In the genomic region with DNA sequence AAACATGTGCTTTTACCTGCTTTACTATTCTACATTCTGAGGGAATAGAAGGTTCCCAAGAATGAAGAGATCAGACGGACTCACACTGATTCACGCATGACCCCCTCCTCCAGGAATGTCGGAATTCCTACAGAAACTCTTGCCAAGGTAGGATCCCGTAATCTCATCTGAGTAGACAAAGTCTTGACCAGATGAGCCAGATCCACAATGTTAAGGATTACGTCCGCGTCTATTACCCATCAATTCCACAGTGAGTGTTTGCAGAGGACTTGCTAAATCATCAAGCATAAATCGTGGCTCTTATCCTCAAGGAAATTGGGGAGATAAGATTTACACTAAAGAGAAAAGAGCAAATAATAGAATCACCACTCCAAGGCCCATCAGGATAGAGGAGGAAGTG, we compare ENCODE assay signal across 1 cellular context.
TF ChIP-seq lines count a peak whose summit lies in the region.

No MANE protein-coding gene starts in this region.

TF ChIP-seq in GM23338, 12 proteins besides CTCF, POLR2A, EP300 and RAD21 (continued from another document):
- TF ChIP-seq, protein P1, sequence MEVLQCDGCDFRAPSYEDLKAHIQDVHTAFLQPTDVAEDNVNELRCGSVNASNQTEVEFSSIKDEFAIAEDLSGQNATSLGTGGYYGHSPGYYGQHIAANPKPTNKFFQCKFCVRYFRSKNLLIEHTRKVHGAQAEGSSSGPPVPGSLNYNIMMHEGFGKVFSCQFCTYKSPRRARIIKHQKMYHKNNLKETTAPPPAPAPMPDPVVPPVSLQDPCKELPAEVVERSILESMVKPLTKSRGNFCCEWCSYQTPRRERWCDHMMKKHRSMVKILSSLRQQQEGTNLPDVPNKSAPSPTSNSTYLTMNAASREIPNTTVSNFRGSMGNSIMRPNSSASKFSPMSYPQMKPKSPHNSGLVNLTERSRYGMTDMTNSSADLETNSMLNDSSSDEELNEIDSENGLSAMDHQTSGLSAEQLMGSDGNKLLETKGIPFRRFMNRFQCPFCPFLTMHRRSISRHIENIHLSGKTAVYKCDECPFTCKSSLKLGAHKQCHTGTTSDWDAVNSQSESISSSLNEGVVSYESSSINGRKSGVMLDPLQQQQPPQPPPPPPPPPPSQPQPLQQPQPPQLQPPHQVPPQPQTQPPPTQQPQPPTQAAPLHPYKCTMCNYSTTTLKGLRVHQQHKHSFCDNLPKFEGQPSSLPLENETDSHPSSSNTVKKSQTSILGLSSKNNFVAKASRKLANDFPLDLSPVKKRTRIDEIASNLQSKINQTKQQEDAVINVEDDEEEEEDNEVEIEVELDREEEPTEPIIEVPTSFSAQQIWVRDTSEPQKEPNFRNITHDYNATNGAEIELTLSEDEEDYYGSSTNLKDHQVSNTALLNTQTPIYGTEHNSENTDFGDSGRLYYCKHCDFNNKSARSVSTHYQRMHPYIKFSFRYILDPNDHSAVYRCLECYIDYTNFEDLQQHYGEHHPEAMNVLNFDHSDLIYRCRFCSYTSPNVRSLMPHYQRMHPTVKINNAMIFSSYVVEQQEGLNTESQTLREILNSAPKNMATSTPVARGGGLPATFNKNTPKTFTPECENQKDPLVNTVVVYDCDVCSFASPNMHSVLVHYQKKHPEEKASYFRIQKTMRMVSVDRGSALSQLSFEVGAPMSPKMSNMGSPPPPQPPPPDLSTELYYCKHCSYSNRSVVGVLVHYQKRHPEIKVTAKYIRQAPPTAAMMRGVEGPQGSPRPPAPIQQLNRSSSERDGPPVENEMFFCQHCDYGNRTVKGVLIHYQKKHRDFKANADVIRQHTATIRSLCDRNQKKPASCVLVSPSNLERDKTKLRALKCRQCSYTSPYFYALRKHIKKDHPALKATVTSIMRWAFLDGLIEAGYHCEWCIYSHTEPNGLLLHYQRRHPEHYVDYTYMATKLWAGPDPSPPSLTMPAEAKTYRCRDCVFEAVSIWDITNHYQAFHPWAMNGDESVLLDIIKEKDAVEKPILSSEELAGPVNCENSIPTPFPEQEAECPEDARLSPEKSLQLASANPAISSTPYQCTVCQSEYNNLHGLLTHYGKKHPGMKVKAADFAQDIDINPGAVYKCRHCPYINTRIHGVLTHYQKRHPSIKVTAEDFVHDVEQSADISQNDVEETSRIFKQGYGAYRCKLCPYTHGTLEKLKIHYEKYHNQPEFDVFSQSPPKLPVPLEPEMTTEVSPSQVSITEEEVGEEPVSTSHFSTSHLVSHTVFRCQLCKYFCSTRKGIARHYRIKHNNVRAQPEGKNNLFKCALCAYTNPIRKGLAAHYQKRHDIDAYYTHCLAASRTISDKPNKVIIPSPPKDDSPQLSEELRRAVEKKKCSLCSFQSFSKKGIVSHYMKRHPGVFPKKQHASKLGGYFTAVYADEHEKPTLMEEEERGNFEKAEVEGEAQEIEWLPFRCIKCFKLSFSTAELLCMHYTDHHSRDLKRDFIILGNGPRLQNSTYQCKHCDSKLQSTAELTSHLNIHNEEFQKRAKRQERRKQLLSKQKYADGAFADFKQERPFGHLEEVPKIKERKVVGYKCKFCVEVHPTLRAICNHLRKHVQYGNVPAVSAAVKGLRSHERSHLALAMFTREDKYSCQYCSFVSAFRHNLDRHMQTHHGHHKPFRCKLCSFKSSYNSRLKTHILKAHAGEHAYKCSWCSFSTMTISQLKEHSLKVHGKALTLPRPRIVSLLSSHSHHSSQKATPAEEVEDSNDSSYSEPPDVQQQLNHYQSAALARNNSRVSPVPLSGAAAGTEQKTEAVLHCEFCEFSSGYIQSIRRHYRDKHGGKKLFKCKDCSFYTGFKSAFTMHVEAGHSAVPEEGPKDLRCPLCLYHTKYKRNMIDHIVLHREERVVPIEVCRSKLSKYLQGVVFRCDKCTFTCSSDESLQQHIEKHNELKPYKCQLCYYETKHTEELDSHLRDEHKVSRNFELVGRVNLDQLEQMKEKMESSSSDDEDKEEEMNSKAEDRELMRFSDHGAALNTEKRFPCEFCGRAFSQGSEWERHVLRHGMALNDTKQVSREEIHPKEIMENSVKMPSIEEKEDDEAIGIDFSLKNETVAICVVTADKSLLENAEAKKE (CRISPR knock-in tag; IDR thresholded peaks at IDR 0.05), result no peak
- TF ChIP-seq STAT1 (IDR thresholded peaks at IDR 0.05; ENCODE audit: unreplicated experiment), result no peak
